8 cellular contexts compared by ENCODE assay signal in genomic region chrX:154918060-154918483, GRCh38. TPM values are rescaled to one million over a fixed set of nuclear protein-coding genes. Genes with fewer than 3 reads are reported as not detected.
DNase-seq lines count a peak whose midpoint lies in the region; ATAC-seq, FAIRE-seq and TF ChIP-seq lines count a peak whose summit lies in the region.

No MANE protein-coding gene starts in this region.

- H3K9me3 ChIP-seq in BLaER1: peaks cover 21% of the 10 kb centered on the region
- H3K9me3 ChIP-seq in small intestine (ENCODE audit: control insufficient read depth, low read depth): no peaks in the 10 kb centered on the region

- WGBS in small intestine, 3 donors: 6 to 11% (median 6%) methylated on average over 5 of the region's 5 CpGs

- H3K4me1 ChIP-seq in BLaER1: no peaks in the 10 kb centered on the region
- no peaks in the 10 kb centered on the region for H3K4me1 ChIP-seq in small intestine (ENCODE audit: control insufficient read depth in 2 of 2, insufficient read depth in 1 of 2, low read depth in 1 of 2, low read length in 1 of 2)

- H3K27me3 ChIP-seq in BLaER1 (peaks cover 50% of the 10 kb centered on the region), small intestine (ENCODE audit: control insufficient read depth in 2 of 2, insufficient read depth in 2 of 2, low read length in 2 of 2) (no peaks in the 10 kb centered on the region)

- H3K27ac ChIP-seq in BLaER1 (no peak overlapping the region), small intestine (ENCODE audit: low read depth in 1 of 2, low read length in 1 of 2) (no peak overlapping the region)

- DNase-seq in NCI-H1048 (lab: John Stamatoyannopoulos, UW): peak; percentile 35
- DNase-seq in T47D (ENCODE audit: low read depth in 1 of 2, low spot score in 1 of 2): peak; percentile 11 to 78
- peak; percentile 51 for DNase-seq in iPS-NIHi11 (ENCODE audit: low spot score)
- peak; percentile 56 for DNase-seq in small intestine

- H4K20me1 ChIP-seq in BLaER1: no peaks in the 10 kb centered on the region

- peak; percentile 68 for ATAC-seq in GM18907 (IDR thresholded peaks at IDR 0.05; ENCODE audit: unreplicated experiment)
- ATAC-seq in SK-N-SH treated with all-trans-retinoic acid at 6 μM for 48 hours: peak; percentile 98
- no peak for ATAC-seq in HG02973 (IDR thresholded peaks at IDR 0.05; ENCODE audit: unreplicated experiment)

- H3K9ac ChIP-seq in BLaER1: peak overlapping the region; percentile 27; the same call in 1 of the 2 replicates

- FAIRE-seq in small intestine (lab: Jason Lieb, UNC): peak; percentile 95

- in situ Hi-C loops in T47D (cut with HindIII; ENCODE audit: low pct_unique_long_range_greater_than_20kb, low sequenced_read_pairs): no loop called here

- no peaks in the 10 kb centered on the region for H3K36me3 ChIP-seq in BLaER1
- no peaks in the 10 kb centered on the region for H3K36me3 ChIP-seq in small intestine (ENCODE audit: control insufficient read depth in 2 of 2, insufficient read depth in 2 of 2, low read length in 2 of 2)

- H3K4me2 ChIP-seq in BLaER1: peak overlapping the region; percentile 32; the same call in 1 of the 2 replicates

- peak overlapping the region; percentile 26; the same call in 1 of the 2 replicates for H3K4me3 ChIP-seq in BLaER1
- H3K4me3 ChIP-seq in small intestine (ENCODE audit: low read depth in 1 of 2, low read length in 2 of 2): no peak overlapping the region

TF ChIP-seq in SK-N-SH treated with all-trans-retinoic acid at 6 μM for 48 hours, 23 proteins besides CTCF, POLR2A, EP300 and RAD21:
- TF ChIP-seq POU6F1 (CRISPR knock-in tag; IDR thresholded peaks at IDR 0.05; ENCODE audit: borderline replicate concordance, low read depth) (no peak), ISL1 (CRISPR knock-in tag; IDR thresholded peaks at IDR 0.05) (no peak), RARB (CRISPR knock-in tag; IDR thresholded peaks at IDR 0.05) (no peak), ZNF565 (CRISPR knock-in tag; conservative IDR thresholded peaks at IDR 0.05; ENCODE audit: low read depth) (no peak), TCF4 (CRISPR knock-in tag; IDR thresholded peaks at IDR 0.05; ENCODE audit: borderline replicate concordance) (no peak), ZNF8 (CRISPR knock-in tag; IDR thresholded peaks at IDR 0.05) (no peak), ARNTL (CRISPR knock-in tag; IDR thresholded peaks at IDR 0.05; ENCODE audit: borderline replicate concordance, low read depth) (no peak), CREB5 (CRISPR knock-in tag; IDR thresholded peaks at IDR 0.05; ENCODE audit: low read depth) (no peak)
TF ChIP-seq in SK-N-SH treated with all-trans-retinoic acid at 6 μM for 48 hours: peak in this region for 0.

RNA-seq across cellular contexts. Expression of gene F8A1, which starts 31.9 kb away (rescaled TPM):
- polyA plus RNA-seq in small intestine: 10 to 100 TPM; 13.2 to 39.4 (median 23.8) TPM
